Comparison of ENCODE assay signal across 11 cellular contexts in genomic region chr13:114259974-114260373, GRCh38.
DNase-seq lines count a peak whose midpoint lies in the region; ATAC-seq lines count a peak whose summit lies in the region.
"Had no signal": no experiment of that assay in that cellular context is flagged by ENCODE, and none has a peak within 500 bp of the region (broad histone marks: within the 10 kb centered on the region; RNA-seq: fewer than 3 reads in every experiment).

No MANE protein-coding gene starts in this region.

- peak; percentile 58 for ATAC-seq in GM21515 (IDR thresholded peaks at IDR 0.05; ENCODE audit: unreplicated experiment)
- ATAC-seq in HG03520 (IDR thresholded peaks at IDR 0.05; ENCODE audit: unreplicated experiment) = no peak
- no peak for ATAC-seq in GM18520 (IDR thresholded peaks at IDR 0.05; ENCODE audit: unreplicated experiment)
- ATAC-seq: K562 had no signal

- in situ Hi-C loops in ACHN (cut with HindIII; ENCODE audit: low pct_ligation_motif_present, low pct_unique_long_range_greater_than_20kb, low sequenced_read_pairs) = no loop called here

- DNase-seq in COR-L47 (lab: John Stamatoyannopoulos, UW) = peak; percentile 84
- DNase-seq in NCI-H2029 (lab: John Stamatoyannopoulos, UW) = peak; percentile 74
- no peak for DNase-seq in ACHN
- DNase-seq in SKM-1 treated with dmso at 0.1 percent for 144 hours (lab: John Stamatoyannopoulos, UW; ENCODE audit: unreplicated experiment) = no peak
- DNase-seq: posterior cingulate gyrus had no signal

- H3K4me3 ChIP-seq in endocrine pancreas (ENCODE audit: control insufficient read depth, insufficient read depth, low read length) = peak overlapping the region; percentile 73
- H3K4me3 ChIP-seq: ascending aorta, K562 had no signal

- H3K4me1 ChIP-seq in endocrine pancreas (ENCODE audit: control insufficient read depth, insufficient read depth, low read length) = peaks cover 34% of the 10 kb centered on the region
- H3K4me1 ChIP-seq: ascending aorta had no signal

- H3K27me3 ChIP-seq in endocrine pancreas (ENCODE audit: control insufficient read depth, insufficient read depth, low read length) = no peaks in the 10 kb centered on the region
- H3K27me3 ChIP-seq: ascending aorta had no signal

- no peaks in the 10 kb centered on the region for H3K36me3 ChIP-seq in endocrine pancreas (ENCODE audit: control insufficient read depth, insufficient read depth, low read length)

- H3K9me3 ChIP-seq in endocrine pancreas (ENCODE audit: control insufficient read depth, low read length) = no peaks in the 10 kb centered on the region
- H3K9me3 ChIP-seq: ascending aorta had no signal

- H3K9ac ChIP-seq in endocrine pancreas (ENCODE audit: control insufficient read depth, insufficient read depth, low read length) = no peak overlapping the region

Comparison
In these comparisons a context has a peak if more than half of its experiments do, and no peak if none do; other contexts are left out.
1. DNase-seq: peak in COR-L47 (single experiment) and NCI-H2029 (single experiment); none in ACHN (single experiment) and SKM-1 treated with dmso at 0.1 percent for 144 hours (single experiment).